ENCODE assay signal across 14 cellular contexts in the genomic region with DNA sequence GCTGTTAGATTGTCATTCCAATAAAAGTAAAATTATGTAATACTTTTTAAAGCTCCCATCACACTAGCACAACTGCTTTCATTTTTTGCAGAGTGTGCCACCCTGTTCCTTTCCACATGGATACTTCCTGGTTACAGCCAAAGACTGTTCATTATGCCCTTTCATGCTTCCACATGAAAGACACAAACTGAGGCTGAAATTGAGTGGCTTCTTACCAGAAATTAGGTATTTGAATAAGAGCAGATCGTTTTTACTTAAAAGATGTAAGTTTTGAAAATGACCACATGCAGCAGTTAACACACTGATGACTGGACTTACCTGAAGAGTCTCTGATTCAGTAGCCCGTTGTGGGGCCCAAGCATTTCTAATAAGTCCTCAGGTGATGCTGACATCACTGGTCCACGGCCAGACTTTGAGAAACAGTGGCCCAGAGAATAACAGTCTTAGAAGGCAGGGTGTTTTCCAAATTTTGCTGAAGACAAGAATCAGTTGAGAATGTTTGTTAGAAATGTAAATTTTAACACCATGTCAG.
"Had no signal": no experiment of that assay in that cellular context is flagged by ENCODE, and none has a peak within 500 bp of the region (broad histone marks: within the 10 kb centered on the region; RNA-seq: fewer than 3 reads in every experiment).

No MANE protein-coding gene starts in this region.

- H3K27ac ChIP-seq: pancreas, tibial nerve had no signal

- H3K36me3 ChIP-seq: pancreas, tibial nerve had no signal

- DNase-seq: activated effector memory CD4-positive, alpha-beta T cell treated with Interleukin-2 at 50 U/mL for 16 hours; activated T-cell treated with anti-CD3 and anti-CD28 coated beads, Interleukin-2, amount 50 U/mL, for 24 hours; amygdala; cerebellar nuclear complex; effector memory CD8-positive, alpha-beta T cell; erythroblast; immature natural killer cell; mesenchymal stem cell; pancreas; retina; SW 1271 had no signal

- H3K9me3 ChIP-seq: pancreas, tibial nerve had no signal

- H3K4me3 ChIP-seq: pancreas, smooth muscle cell, tibial nerve had no signal

- H3K4me2 ChIP-seq: smooth muscle cell had no signal

- ATAC-seq: activated CD4-positive, CD25-positive, alpha-beta regulatory T cell treated with anti-CD3 and anti-CD28 coated beads, Interleukin-2, amount 50 U/mL, for 24 hours; effector memory CD8-positive, alpha-beta T cell had no signal

- H3K27me3 ChIP-seq: pancreas, tibial nerve had no signal
